1 cellular context compared by ENCODE assay signal in the genomic region with DNA sequence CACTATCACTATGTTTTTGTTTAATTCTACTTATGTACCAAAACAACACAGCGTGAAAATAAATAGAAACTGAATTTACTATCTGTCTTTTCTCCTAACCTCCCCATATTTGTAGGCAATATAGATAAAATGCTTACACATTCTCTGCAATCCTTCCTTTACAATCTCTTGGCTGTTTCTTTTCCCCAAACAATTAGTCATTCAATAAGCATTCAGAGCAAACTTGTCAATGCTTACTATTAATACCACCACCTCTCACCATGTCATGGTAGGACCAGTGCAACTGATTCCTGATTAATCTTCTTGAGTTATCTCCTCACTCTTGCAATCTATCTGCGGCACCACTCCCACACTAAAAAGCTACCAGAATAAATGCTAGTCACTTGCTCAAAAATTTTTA.
TF ChIP-seq lines count a peak whose summit lies in the region.

No MANE protein-coding gene starts in this region.

TF ChIP-seq in HCT116, 20 proteins besides CTCF, POLR2A, EP300 and RAD21 (continued from another document):
- TF ChIP-seq, protein P1, sequence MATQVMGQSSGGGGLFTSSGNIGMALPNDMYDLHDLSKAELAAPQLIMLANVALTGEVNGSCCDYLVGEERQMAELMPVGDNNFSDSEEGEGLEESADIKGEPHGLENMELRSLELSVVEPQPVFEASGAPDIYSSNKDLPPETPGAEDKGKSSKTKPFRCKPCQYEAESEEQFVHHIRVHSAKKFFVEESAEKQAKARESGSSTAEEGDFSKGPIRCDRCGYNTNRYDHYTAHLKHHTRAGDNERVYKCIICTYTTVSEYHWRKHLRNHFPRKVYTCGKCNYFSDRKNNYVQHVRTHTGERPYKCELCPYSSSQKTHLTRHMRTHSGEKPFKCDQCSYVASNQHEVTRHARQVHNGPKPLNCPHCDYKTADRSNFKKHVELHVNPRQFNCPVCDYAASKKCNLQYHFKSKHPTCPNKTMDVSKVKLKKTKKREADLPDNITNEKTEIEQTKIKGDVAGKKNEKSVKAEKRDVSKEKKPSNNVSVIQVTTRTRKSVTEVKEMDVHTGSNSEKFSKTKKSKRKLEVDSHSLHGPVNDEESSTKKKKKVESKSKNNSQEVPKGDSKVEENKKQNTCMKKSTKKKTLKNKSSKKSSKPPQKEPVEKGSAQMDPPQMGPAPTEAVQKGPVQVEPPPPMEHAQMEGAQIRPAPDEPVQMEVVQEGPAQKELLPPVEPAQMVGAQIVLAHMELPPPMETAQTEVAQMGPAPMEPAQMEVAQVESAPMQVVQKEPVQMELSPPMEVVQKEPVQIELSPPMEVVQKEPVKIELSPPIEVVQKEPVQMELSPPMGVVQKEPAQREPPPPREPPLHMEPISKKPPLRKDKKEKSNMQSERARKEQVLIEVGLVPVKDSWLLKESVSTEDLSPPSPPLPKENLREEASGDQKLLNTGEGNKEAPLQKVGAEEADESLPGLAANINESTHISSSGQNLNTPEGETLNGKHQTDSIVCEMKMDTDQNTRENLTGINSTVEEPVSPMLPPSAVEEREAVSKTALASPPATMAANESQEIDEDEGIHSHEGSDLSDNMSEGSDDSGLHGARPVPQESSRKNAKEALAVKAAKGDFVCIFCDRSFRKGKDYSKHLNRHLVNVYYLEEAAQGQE (IDR thresholded peaks at IDR 0.05; ENCODE audit: low read depth), result no peak
